ENCODE assay signal across 19 cellular contexts in genomic region chr20:51587145-51587544, GRCh38.
"Had no signal": no experiment of that assay in that cellular context is flagged by ENCODE, and none has a peak within 500 bp of the region (broad histone marks: within the 10 kb centered on the region; RNA-seq: fewer than 3 reads in every experiment).

No MANE protein-coding gene starts in this region.

- H3K27me3 ChIP-seq: esophagus squamous epithelium, neutrophil, pancreas, testis, tibial artery, upper lobe of left lung had no signal

- H3K4me3 ChIP-seq: coronary artery, esophagus squamous epithelium, lower lobe of right lung, pancreas, testis, tibial artery, upper lobe of left lung had no signal

- H3K4me1 ChIP-seq: lower lobe of right lung, pancreas, testis, tibial artery, upper lobe of left lung had no signal

- H3K27ac ChIP-seq: coronary artery, esophagus squamous epithelium, lower lobe of right lung, neutrophil, pancreas, testis, tibial artery, upper lobe of left lung had no signal

- H3K9me3 ChIP-seq: esophagus squamous epithelium, lower lobe of right lung, neutrophil, pancreas, testis, tibial artery, upper lobe of left lung had no signal

- H3K36me3 ChIP-seq: esophagus squamous epithelium, lower lobe of right lung, neutrophil, pancreas, tibial artery, upper lobe of left lung had no signal

- ATAC-seq: effector memory CD8-positive, alpha-beta T cell; left ventricle myocardium superior; lower lobe of right lung; natural killer cell treated with Interleukin-12 subunit alpha and Interleukin-12 subunit beta and Interleukin-15 and Interleukin-18, amount 100 ng/mL, for 72 hours; pancreas; sciatic nerve; stimulated activated memory B cell treated with anti-CD40 and anti-IgM and Interleukin-4, amounts not matched to agents 10 μg/mL and 1 μg/mL and 100 μg/mL, for 72 hours; stimulated activated naive CD8-positive, alpha-beta T cell treated with anti-CD3 and anti-CD28 coated beads, Interleukin-15, Interleukin-2, amounts not matched to agents 100 U/mL and 50 U/mL, for 24 hours had no signal

- DNase-seq: effector memory CD8-positive, alpha-beta T cell; erythroblast; esophagus squamous epithelium; head of caudate nucleus; left ventricle myocardium superior; lower lobe of right lung; pancreas; stimulated activated CD4-positive, alpha-beta T cell treated with anti-CD3 and anti-CD28 coated beads, Interleukin-2, amount 100 ng/mL, for 24 hours; stimulated activated CD4-positive, alpha-beta T cell treated with anti-CD3 and anti-CD28 coated beads, Interleukin-4, amount 100 ng/mL, for 4 hours; stimulated activated naive CD8-positive, alpha-beta T cell treated with anti-CD3 and anti-CD28 coated beads, Interleukin-15, Interleukin-2, amounts not matched to agents 100 U/mL and 50 U/mL, for 24 hours; substantia nigra; testis; tibial artery; upper lobe of left lung had no signal
